8 cellular contexts compared by ENCODE assay signal in genomic region chr17:46361145-46361735, GRCh38. TPM values are rescaled to one million over a fixed set of nuclear protein-coding genes. Genes with fewer than 3 reads are reported as not detected.
DNase-seq lines count a peak whose midpoint lies in the region; ATAC-seq, FAIRE-seq and TF ChIP-seq lines count a peak whose summit lies in the region.
"Not testable (repeated sequence)": the region's sequence is repeated elsewhere in the genome, so short reads cannot be mapped to it uniquely, and the experiment has no call there.

No MANE protein-coding gene starts in this region.

- TF ChIP-seq EP300 in K562 (IDR thresholded peaks at IDR 0.05; ENCODE audit: low read length) = not testable (repeated sequence)

- not testable (repeated sequence) for TF ChIP-seq RAD21 in K562 (CRISPR knock-in tag; conservative IDR thresholded peaks at IDR 0.05 in 1 of 2, IDR thresholded peaks at IDR 0.05 in 1 of 2)

- peak overlapping the region; percentile 39 for H3K4me3 ChIP-seq in OCI-LY1 (ENCODE audit: low read depth, low read length, poor library complexity, severe bottlenecking)
- H3K4me3 ChIP-seq in K562, lung: not testable (repeated sequence)
- H3K4me3 ChIP-seq in thoracic aorta = peak overlapping the region; percentile 42

- ATAC-seq in GM18867 (IDR thresholded peaks at IDR 0.05; ENCODE audit: unreplicated experiment) = peak; percentile 38
- ATAC-seq in GM21423 (IDR thresholded peaks at IDR 0.05; ENCODE audit: unreplicated experiment) = peak; percentile 37
- ATAC-seq in HG02759 (IDR thresholded peaks at IDR 0.05; ENCODE audit: unreplicated experiment) = peak; percentile 53
- peak; percentile 35 for ATAC-seq in HG03139 (IDR thresholded peaks at IDR 0.05; ENCODE audit: unreplicated experiment)
- peak; percentile 71 for ATAC-seq in K562
- peak; percentile 9 for ATAC-seq in lung (ENCODE audit: insufficient read depth, low FRiP score)
- peak; percentile 3 for ATAC-seq in thoracic aorta (ENCODE audit: insufficient number of reproducible peaks, low FRiP score, low read depth)

- H3K36me3 ChIP-seq in OCI-LY1 (ENCODE audit: insufficient read depth, low read length); K562 (ENCODE audit: control insufficient read depth, insufficient read depth, low read length); lung (ENCODE audit: control insufficient read depth in 2 of 2, insufficient read depth in 2 of 2, low read length in 2 of 2); thoracic aorta: not testable (repeated sequence)

- not testable (repeated sequence) for FAIRE-seq in K562 (lab: Jason Lieb, UNC)

- H2AFZ ChIP-seq in OCI-LY1 (ENCODE audit: low read length); K562 (ENCODE audit: low read depth, low read length): not testable (repeated sequence)

- H3K27ac ChIP-seq in OCI-LY1 (ENCODE audit: low read depth, low read length, poor library complexity, severe bottlenecking); K562 (ENCODE audit: extremely low read depth, low read depth, low read length); lung (ENCODE audit: low read depth in 1 of 2, low read length in 1 of 2); thoracic aorta: not testable (repeated sequence)

- DNase-seq in K562 (ENCODE audit: extremely low read depth in 1 of 4, low spot score in 3 of 4); lung (ENCODE audit: low spot score); thoracic aorta (ENCODE audit: low spot score): not testable (repeated sequence)

- in situ Hi-C loops in K562 (cut with MboI) = loop anchor here (25.0 kb wide), 1 partner anchor 99 kb away; no protein-coding TSS in a partner anchor

- H3K9me3 ChIP-seq in OCI-LY1 (ENCODE audit: low read length); K562 (replicated peaks; ENCODE audit: control insufficient read depth, insufficient read depth, low read depth, low read length); lung (ENCODE audit: control insufficient read depth in 2 of 2, insufficient read depth in 1 of 2, low read length in 1 of 2); thoracic aorta: not testable (repeated sequence)

- intact Hi-C loops in K562 (cut with micrococcal nuclease) = not testable (repeated sequence)

- not testable (repeated sequence) for H3K4me1 ChIP-seq in OCI-LY1 (ENCODE audit: insufficient read depth, low read length, severe bottlenecking); K562 (replicated peaks in 1 of 2; ENCODE audit: control insufficient read depth in 2 of 2, insufficient read depth in 2 of 2, low read length in 2 of 2); lung (ENCODE audit: control insufficient read depth in 2 of 2, insufficient read depth in 2 of 2, low read length in 2 of 2); thoracic aorta (ENCODE audit: control insufficient read depth in 1 of 2, low read depth in 2 of 2)

- H3K9me2 ChIP-seq in OCI-LY1 (ENCODE audit: low read depth, low read length) = not testable (repeated sequence)

- not testable (repeated sequence) for H4K20me1 ChIP-seq in OCI-LY1 (ENCODE audit: insufficient read depth, low read length); K562 (replicated peaks; ENCODE audit: control insufficient read depth, insufficient read depth, low read length)

- no CpG with 5 or more reads among the region's 42 CpGs for WGBS in K562 (ENCODE audit: insufficient coverage, low coverage, missing lambda C conversion rate)
- WGBS in lung, 2 donors = no CpG with 5 or more reads among the region's 42 CpGs

- H3K9me1 ChIP-seq in K562 (ENCODE audit: control insufficient read depth, insufficient read depth, low read length) = not testable (repeated sequence)

- not testable (repeated sequence) for H3F3A ChIP-seq in OCI-LY1 (ENCODE audit: insufficient read depth, low read length)

- CTCF ChIA-PET in K562 (lab: Yijun Ruan, JAX; ENCODE audit: low intra/inter-chr PET ratio) = not testable (repeated sequence)

- not testable (repeated sequence) for H3K4me2 ChIP-seq in OCI-LY1 (ENCODE audit: low read length); K562 (ENCODE audit: insufficient read depth, low read length)

- POLR2A ChIA-PET in K562 (lab: Yijun Ruan, JAX) = not testable (repeated sequence)

- TF ChIP-seq CTCF in OCI-LY1 (IDR thresholded peaks at IDR 0.05; ENCODE audit: low read length); K562 (IDR thresholded peaks at IDR 0.05 in 2 of 3, conservative IDR thresholded peaks at IDR 0.05 in 1 of 3; ENCODE audit: insufficient read depth in 2 of 3, low read depth in 1 of 3, low read length in 3 of 3); lung (IDR thresholded peaks at IDR 0.05; ENCODE audit: control extremely low read depth, extremely low read depth); thoracic aorta (IDR thresholded peaks at IDR 0.05): not testable (repeated sequence)

- BruUV-seq in K562 (replicated peaks; lab: Mats Ljungman, UMichigan) = not testable (repeated sequence)

- not testable (repeated sequence) for H3K27me3 ChIP-seq in OCI-LY1 (ENCODE audit: insufficient read depth, low read length); K562 (ENCODE audit: control insufficient read depth in 2 of 2, insufficient read depth in 2 of 2, low read length in 2 of 2); lung (ENCODE audit: control insufficient read depth, insufficient read depth); thoracic aorta (replicated peaks; ENCODE audit: insufficient read depth)

- not testable (repeated sequence) for H3K9ac ChIP-seq in OCI-LY1 (ENCODE audit: low read length); K562 (ENCODE audit: insufficient read depth in 1 of 2, low read depth in 2 of 2, low read length in 2 of 2)

- TF ChIP-seq POLR2A in K562 (conservative IDR thresholded peaks at IDR 0.05) = not testable (repeated sequence)

- not testable (repeated sequence) for H3K79me2 ChIP-seq in OCI-LY1 (ENCODE audit: insufficient read depth, low read length); K562 (ENCODE audit: control insufficient read depth, insufficient read depth, low read length)

RNA-seq across cellular contexts. Expression of gene ARL17B, which starts 0.3 kb away (rescaled TPM):
- 15.3 and 31.1 TPM in 2 replicates for total RNA-seq in K562 (2011; cell fraction: chromatin; rRNA removed; ENCODE audit: low replicate concordance)
- 6.5 and 8.8 TPM in 2 replicates for total RNA-seq in K562 (2011; cell fraction: nucleolus; rRNA removed)
- 11.1 and 13.6 TPM in 2 replicates for total RNA-seq in K562 (2011; cell fraction: nucleoplasm; rRNA removed)
- total RNA-seq in K562 (2014; rRNA removed) (4.4 and 8.2 TPM in 2 replicates), K562 (2014; rRNA removed; fragmentation: Illumina TruSeq; extraction: Trizol) (5.0 and 6.2 TPM in 2 replicates), K562 (2015; rRNA removed; fragmentation: Illumina TruSeq; extraction: Trizol) (4.0 and 4.5 TPM in 2 replicates), K562 (2021) (11.9 and 12.1 TPM in 2 replicates), lung (10 to 100 TPM; 17.1 to 24.7 TPM), thoracic aorta (10 to 100 TPM; 21.4 to 28.3 TPM)
- polyA plus RNA-seq in K562 (2011; rRNA removed) (5.7 and 8.4 TPM in 2 replicates), K562 (2014; fragmentation: Illumina TruSeq; extraction: Trizol) (3.4 and 7.2 TPM in 2 replicates), K562 (2014; fragmentation: Nextera tagmentation; extraction: Ambion mirVana) (10 to 100 TPM; 19.3 to 24.2 TPM), K562 (2014; rRNA removed) (7.0 and 14.5 TPM in 2 replicates), lung (1 to 10 TPM; 6.7 to 7.8 TPM)
- 1.4 and 2.4 TPM in 2 replicates for polyA plus RNA-seq in K562 (2011; cell fraction: cytosol; rRNA removed)
- 13.0 and 14.0 TPM in 2 replicates for polyA plus RNA-seq in K562 (2011; cell fraction: nucleus; rRNA removed)
- 2.6 and 10.0 TPM in 2 replicates for polyA plus RNA-seq in K562 (2012)
- 3.3 and 4.0 TPM in 2 replicates for polyA minus RNA-seq in K562 (2011; rRNA and poly(A)+ RNA removed)
- polyA minus RNA-seq in K562 (2011; cell fraction: cytosol; rRNA and poly(A)+ RNA removed) = 1.1 and 4.6 TPM in 2 replicates
- polyA minus RNA-seq in K562 (2011; cell fraction: nucleus; rRNA and poly(A)+ RNA removed) = 3.9 and 5.1 TPM in 2 replicates

Comparison
In these comparisons a context has a peak if more than half of its experiments do, and no peak if none do; other contexts are left out.
1. ATAC-seq: peak in every context shown above with its lines; median percentile 71 in K562; 53 in HG02759; 38 in GM18867; 37 in GM21423; 35 in HG03139; 9 in lung; 3 in thoracic aorta.